Comparison of ENCODE assay signal across 8 cellular contexts in genomic region chr18:657311-657997, GRCh38. TPM values are rescaled to one million over a fixed set of nuclear protein-coding genes. Genes with fewer than 3 reads are reported as not detected.
A peak's percentile ranks its signal among the peaks of the same experiment; 100 is the strongest.
DNase-seq lines count a peak whose midpoint lies in the region; ATAC-seq and TF ChIP-seq lines count a peak whose summit lies in the region.

Gene TYMS (plus strand): TSS chr18:657653. CDS start chr18:657743, 90 bp downstream.

- peaks cover 35% of the 10 kb centered on the region for H3K36me3 ChIP-seq in BLaER1
- no peaks in the 10 kb centered on the region for H3K36me3 ChIP-seq in colonic mucosa
- H3K36me3 ChIP-seq in liver (ENCODE audit: control insufficient read depth in 4 of 4, insufficient read depth in 3 of 4, low read depth in 1 of 4, low read length in 3 of 4) = no peaks in the 10 kb centered on the region

- peak within 1 kb of the TSS; percentile 96 for H3K4me3 ChIP-seq in BLaER1
- H3K4me3 ChIP-seq in colonic mucosa = peak within 1 kb of the TSS; percentile 94
- peak within 1 kb of the TSS; percentile 63 to 84 (median 75) for H3K4me3 ChIP-seq in liver (ENCODE audit: low read depth in 1 of 3, low read length in 3 of 3)

- no peaks in the 10 kb centered on the region for H3K27me3 ChIP-seq in BLaER1
- no peaks in the 10 kb centered on the region for H3K27me3 ChIP-seq in colonic mucosa
- no peaks in the 10 kb centered on the region for H3K27me3 ChIP-seq in liver (ENCODE audit: control insufficient read depth in 4 of 4, insufficient read depth in 4 of 4, low read length in 3 of 4)

- intact Hi-C loops in colonic mucosa (cut with DNase I) = no loop called here

- DNase-seq in NCI-H2081 (lab: John Stamatoyannopoulos, UW) (peak; percentile 87 to 90), T-helper 22 cell (ENCODE audit: low read depth) (peak; percentile 2), colonic mucosa (peak; percentile 88)
- peak; percentile 46 to 79 for DNase-seq in stimulated activated effector memory CD8-positive, alpha-beta T cell treated with anti-CD3 and anti-CD28 coated beads, Interleukin-12 subunit alpha, Interleukin-12 subunit beta, amount 100 ng/mL, for 72 hours (ENCODE audit: low spot score in 2 of 2)

- peak within 1 kb of the TSS; percentile 90 for H3K27ac Mint-ChIP-seq in stimulated activated effector memory CD8-positive, alpha-beta T cell treated with anti-CD3 and anti-CD28 coated beads, Interleukin-12 subunit alpha, Interleukin-12 subunit beta, amount 100 ng/mL, for 72 hours

- peaks cover 4% of the 10 kb centered on the region for H3K9me3 Mint-ChIP-seq in stimulated activated effector memory CD8-positive, alpha-beta T cell treated with anti-CD3 and anti-CD28 coated beads, Interleukin-12 subunit alpha, Interleukin-12 subunit beta, amount 100 ng/mL, for 72 hours

- WGBS in liver = under 1% methylated on average over 79 of the region's 79 CpGs

- H3K27ac ChIP-seq in BLaER1 (peak within 1 kb of the TSS; percentile 96), colonic mucosa (peak within 1 kb of the TSS; percentile 89), liver (ENCODE audit: low read depth in 1 of 2, low read length in 2 of 2) (no peak within 1 kb of the TSS)

- H3K4me2 ChIP-seq in BLaER1 = peak within 1 kb of the TSS; percentile 76

- TF ChIP-seq CTCF in colonic mucosa (IDR thresholded peaks at IDR 0.05) = no peak
- no peak for TF ChIP-seq CTCF in liver (IDR thresholded peaks at IDR 0.05; ENCODE audit: low read depth, low read length, missing input control)

- H3K9me3 ChIP-seq in BLaER1 (peaks cover 27% of the 10 kb centered on the region), colonic mucosa (no peaks in the 10 kb centered on the region), liver (ENCODE audit: control insufficient read depth in 4 of 4, low read length in 3 of 4) (no peaks in the 10 kb centered on the region)

- H3K36me3 Mint-ChIP-seq in stimulated activated effector memory CD8-positive, alpha-beta T cell treated with anti-CD3 and anti-CD28 coated beads, Interleukin-12 subunit alpha, Interleukin-12 subunit beta, amount 100 ng/mL, for 72 hours = peaks cover 45% of the 10 kb centered on the region

- TF ChIP-seq RAD21 in liver (IDR thresholded peaks at IDR 0.05) = no peak

- peak; percentile 58 for ATAC-seq in GM18907 (IDR thresholded peaks at IDR 0.05; ENCODE audit: unreplicated experiment)
- peak; percentile 43 for ATAC-seq in HG03103 (IDR thresholded peaks at IDR 0.05; ENCODE audit: low read depth, unreplicated experiment)
- ATAC-seq in stimulated activated effector memory CD8-positive, alpha-beta T cell treated with anti-CD3 and anti-CD28 coated beads, Interleukin-12 subunit alpha, Interleukin-12 subunit beta, amount 100 ng/mL, for 72 hours = peak; percentile 68

- peaks cover 26% of the 10 kb centered on the region for H3K4me1 Mint-ChIP-seq in stimulated activated effector memory CD8-positive, alpha-beta T cell treated with anti-CD3 and anti-CD28 coated beads, Interleukin-12 subunit alpha, Interleukin-12 subunit beta, amount 100 ng/mL, for 72 hours

- peaks cover 22% of the 10 kb centered on the region for H3K4me1 ChIP-seq in BLaER1
- no peaks in the 10 kb centered on the region for H3K4me1 ChIP-seq in colonic mucosa
- peaks cover 11 to 17% (median 14%) of the 10 kb centered on the region in 4 donors for H3K4me1 ChIP-seq in liver (ENCODE audit: control insufficient read depth in 4 of 4, insufficient read depth in 4 of 4, low read length in 3 of 4)

- H3K4me3 Mint-ChIP-seq in stimulated activated effector memory CD8-positive, alpha-beta T cell treated with anti-CD3 and anti-CD28 coated beads, Interleukin-12 subunit alpha, Interleukin-12 subunit beta, amount 100 ng/mL, for 72 hours = peak within 1 kb of the TSS; percentile 79

- H3K9ac ChIP-seq in BLaER1 = peak within 1 kb of the TSS; percentile 97
- H3K9ac ChIP-seq in colonic mucosa (ENCODE audit: low read depth in 2 of 2, low read length in 2 of 2) = peak within 1 kb of the TSS; percentile 66 to 71
- H3K9ac ChIP-seq in liver (ENCODE audit: low read depth in 1 of 2, low read length in 2 of 2) = no peak within 1 kb of the TSS

- H4K20me1 ChIP-seq in BLaER1 = no peaks in the 10 kb centered on the region

TF ChIP-seq in liver, 16 proteins besides CTCF, POLR2A, EP300 and RAD21:
- no peak for TF ChIP-seq YY1 (IDR thresholded peaks at IDR 0.05)
- no peak for TF ChIP-seq RXRA (IDR thresholded peaks at IDR 0.05)
- no peak for TF ChIP-seq HNF4G (IDR thresholded peaks at IDR 0.05)
- TF ChIP-seq TAF1 (conservative IDR thresholded peaks at IDR 0.05) = no peak
- TF ChIP-seq NR2F2 (IDR thresholded peaks at IDR 0.05) = no peak
- TF ChIP-seq MAX (IDR thresholded peaks at IDR 0.05) = no peak
- no peak for TF ChIP-seq REST (IDR thresholded peaks at IDR 0.05)
- TF ChIP-seq EGR1 (IDR thresholded peaks at IDR 0.05; ENCODE audit: low read depth in 2 of 2) = no peak
- TF ChIP-seq ATF3 (IDR thresholded peaks at IDR 0.05) = no peak
- no peak for TF ChIP-seq SP1 (IDR thresholded peaks at IDR 0.05)
- TF ChIP-seq JUND (IDR thresholded peaks at IDR 0.05) = no peak
- no peak for TF ChIP-seq HNF4A (conservative IDR thresholded peaks at IDR 0.05)
- no peak for TF ChIP-seq FOXA1 (IDR thresholded peaks at IDR 0.05)
- TF ChIP-seq FOXA2 (IDR thresholded peaks at IDR 0.05) = no peak
- no peak for TF ChIP-seq GABPA (IDR thresholded peaks at IDR 0.05 in 1 of 2, conservative IDR thresholded peaks at IDR 0.05 in 1 of 2)
- TF ChIP-seq ZBTB33 (IDR thresholded peaks at IDR 0.05) = no peak

RNA-seq across cellular contexts. Expression of gene TYMS, which starts in this region (rescaled TPM):
- total RNA-seq in colonic mucosa (100 to 1,000 TPM in 1 of 2 donors, 10 to 100 TPM in 1; 32.8 to 131 TPM), liver (10 to 100 TPM in 1 of 2 donors, under 1 TPM in 1; 0.25 to 77.4 TPM)
- 1 to 10 TPM; 1.7 to 9.0 TPM for polyA plus RNA-seq in liver

Comparison
In these comparisons a context has a peak if more than half of its experiments do, and no peak if none do; other contexts are left out.
1. H3K27ac ChIP-seq: peak in BLaER1 (single experiment) and colonic mucosa (single experiment); none in liver (0 of 2).
2. H3K9ac ChIP-seq: peak in BLaER1 (single experiment) and colonic mucosa (2 of 2); none in liver (0 of 2).
3. DNase-seq: peak in every context shown above with its lines; median percentile 88 in NCI-H2081; 88 in colonic mucosa; 62 in stimulated activated effector memory CD8-positive, alpha-beta T cell treated with anti-CD3 and anti-CD28 coated beads, Interleukin-12 subunit alpha, Interleukin-12 subunit beta, amount 100 ng/mL, for 72 hours; 2 in T-helper 22 cell.
4. Peak in every context shown above with its lines, with median percentiles within 50 percentile points of each other: H3K4me3 ChIP-seq and ATAC-seq.